12 cellular contexts compared by ENCODE assay signal in genomic region chr2:215866594-215866993, GRCh38.
DNase-seq lines count a peak whose midpoint lies in the region.
"Had no signal": no experiment of that assay in that cellular context is flagged by ENCODE, and none has a peak within 500 bp of the region (broad histone marks: within the 10 kb centered on the region; RNA-seq: fewer than 3 reads in every experiment).

No MANE protein-coding gene starts in this region.

- no peak overlapping the region for H3K27ac ChIP-seq in neuronal stem cell (replicated peaks; ENCODE audit: low read length)
- H3K27ac ChIP-seq: BLaER1 treated with 17β-estradiol and CSF1 and Interleukin-3, amounts not matched to agents 10 nM and 100 nM; HL-60 had no signal

- no peak overlapping the region for H3K9ac ChIP-seq in neuronal stem cell (ENCODE audit: low read depth, low read length, poor library complexity)
- H3K9ac ChIP-seq: BLaER1 treated with 17β-estradiol and CSF1 and Interleukin-3, amounts not matched to agents 10 nM and 100 nM had no signal

- H4K91ac ChIP-seq in neuronal stem cell (ENCODE audit: low read depth, low read length, poor library complexity) = no peak overlapping the region

- no peak overlapping the region for H2BK5ac ChIP-seq in neuronal stem cell (ENCODE audit: low read length)

- no peak overlapping the region for H2BK12ac ChIP-seq in neuronal stem cell (ENCODE audit: low read length)

- no peak overlapping the region for H3K23ac ChIP-seq in neuronal stem cell (ENCODE audit: low read depth, low read length, poor library complexity)

- H3K4me1 ChIP-seq in neuronal stem cell (ENCODE audit: control insufficient read depth in 2 of 2, insufficient read depth in 1 of 2, low read depth in 1 of 2, low read length in 2 of 2) = no peaks in the 10 kb centered on the region

- H3K4me3 ChIP-seq in neuronal stem cell (ENCODE audit: low read length in 2 of 2) = no peak overlapping the region
- H3K4me3 ChIP-seq: BLaER1 treated with 17β-estradiol and CSF1 and Interleukin-3, amounts not matched to agents 10 nM and 100 nM had no signal

- no peak overlapping the region for H2AK5ac ChIP-seq in neuronal stem cell (ENCODE audit: low read depth, low read length)

- no peak overlapping the region for H2BK120ac ChIP-seq in neuronal stem cell (ENCODE audit: low read depth, low read length)

- H2AFZ ChIP-seq in neuronal stem cell (ENCODE audit: low read length) = peak overlapping the region; percentile 61

- H3K27me3 ChIP-seq in neuronal stem cell (ENCODE audit: control insufficient read depth in 3 of 3, insufficient read depth in 3 of 3, low read depth in 1 of 3, low read length in 3 of 3) = no peaks in the 10 kb centered on the region
- H3K27me3 ChIP-seq: BLaER1 treated with 17β-estradiol and CSF1 and Interleukin-3, amounts not matched to agents 10 nM and 100 nM had no signal

- no peaks in the 10 kb centered on the region for H3K9me3 ChIP-seq in neuronal stem cell (replicated peaks in 1 of 2; ENCODE audit: control insufficient read depth in 2 of 2, insufficient read depth in 1 of 2, low read depth in 1 of 2, low read length in 2 of 2)
- H3K9me3 ChIP-seq: BLaER1 treated with 17β-estradiol and CSF1 and Interleukin-3, amounts not matched to agents 10 nM and 100 nM had no signal

- H3K4me2 ChIP-seq in neuronal stem cell (ENCODE audit: insufficient read depth, low read length, poor library complexity, severe bottlenecking) = no peak overlapping the region
- H3K4me2 ChIP-seq: BLaER1 treated with 17β-estradiol and CSF1 and Interleukin-3, amounts not matched to agents 10 nM and 100 nM had no signal

- no peak overlapping the region for H3K4ac ChIP-seq in neuronal stem cell (ENCODE audit: low read length)

- no peaks in the 10 kb centered on the region for H3K79me1 ChIP-seq in neuronal stem cell (ENCODE audit: low read depth, low read length)

- peak; percentile 17 for DNase-seq in NCI-H510A treated with DMSO at 0.1 percent for 48 hours (lab: John Stamatoyannopoulos, UW)
- DNase-seq in NCI-H510A (lab: John Stamatoyannopoulos, UW) = no peak
- DNase-seq in islet precursor cell = peak; percentile 61
- no peak for DNase-seq in neuronal stem cell (ENCODE audit: low spot score)
- no peak for DNase-seq in NCI-H2107 treated with DMSO at 0.1 percent for 48 hours (lab: John Stamatoyannopoulos, UW; ENCODE audit: unreplicated experiment)
- DNase-seq in SKM-1 treated with dmso at 0.1 percent for 144 hours (lab: John Stamatoyannopoulos, UW; ENCODE audit: unreplicated experiment) = no peak
- no peak for DNase-seq in midbrain (lab: John Stamatoyannopoulos, UW)
- DNase-seq: 8988T; ACHN; CD4-positive, CD25-positive, alpha-beta regulatory T cell had no signal

- no peaks in the 10 kb centered on the region for H3K36me3 ChIP-seq in neuronal stem cell (replicated peaks in 1 of 2; ENCODE audit: control insufficient read depth in 2 of 2, insufficient read depth in 2 of 2, low read length in 2 of 2)
- H3K36me3 ChIP-seq: BLaER1 treated with 17β-estradiol and CSF1 and Interleukin-3, amounts not matched to agents 10 nM and 100 nM had no signal

- H2BK15ac ChIP-seq in neuronal stem cell (ENCODE audit: low read length) = no peak overlapping the region

- H3K14ac ChIP-seq in neuronal stem cell (ENCODE audit: low read length) = no peak overlapping the region

- H3K18ac ChIP-seq in neuronal stem cell (ENCODE audit: low read length) = no peak overlapping the region

- H4K8ac ChIP-seq in neuronal stem cell (ENCODE audit: low read depth, low read length) = no peak overlapping the region

- no CpG with 5 or more reads among the region's 2 CpGs for WGBS in neuronal stem cell (ENCODE audit: extremely low coverage in 2 of 2, insufficient read length in 2 of 2, insufficient replicate concordance in 1 of 2), 2 donors

Comparison
In these comparisons a context has a peak if more than half of its experiments do, and no peak if none do; other contexts are left out.
1. DNase-seq: peak in NCI-H510A treated with DMSO at 0.1 percent for 48 hours (single experiment) and islet precursor cell (single experiment); none in NCI-H510A (single experiment), neuronal stem cell (single experiment), NCI-H2107 treated with DMSO at 0.1 percent for 48 hours (single experiment), SKM-1 treated with dmso at 0.1 percent for 144 hours (single experiment) and midbrain (single experiment).